In the genomic region with DNA sequence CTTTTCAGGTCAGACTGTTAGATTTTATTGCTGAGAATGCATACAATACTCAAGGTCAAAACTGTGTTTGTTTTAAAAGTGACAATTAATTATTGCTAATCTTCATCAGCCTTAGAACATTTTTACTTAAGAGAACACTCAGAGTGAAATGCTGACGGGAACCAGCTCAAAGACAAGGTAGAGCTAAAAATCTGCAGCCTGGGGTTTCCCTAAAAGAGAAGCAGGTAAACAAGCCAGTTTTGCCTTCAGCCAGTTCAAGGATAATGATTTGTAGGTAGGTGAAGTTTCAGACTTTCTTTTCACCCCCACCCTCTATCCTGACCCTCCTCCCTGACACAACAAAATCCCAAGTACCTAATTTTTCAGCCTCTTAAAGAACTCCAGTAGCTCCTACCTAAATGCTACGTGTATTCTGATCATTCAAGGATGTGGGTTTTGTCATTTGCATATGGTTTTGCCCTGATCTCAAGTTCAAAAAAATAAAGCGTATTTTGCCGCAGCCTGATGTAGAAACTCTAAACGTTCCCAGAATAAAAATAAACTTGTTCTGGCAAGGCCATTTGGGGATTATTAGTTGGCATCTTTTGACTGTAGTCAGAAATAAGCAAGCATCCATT, we compare ENCODE assay signal across 1 cellular context.
TF ChIP-seq lines count a peak whose summit lies in the region.

No MANE protein-coding gene starts in this region.

TF ChIP-seq in WTC11, 78 proteins besides CTCF, POLR2A, EP300 and RAD21 (continued from another document):
- no peak for TF ChIP-seq PREB (CRISPR knock-in tag; IDR thresholded peaks at IDR 0.05; ENCODE audit: borderline replicate concordance)
- TF ChIP-seq NFE2L1 (CRISPR knock-in tag; IDR thresholded peaks at IDR 0.05) = no peak
- no peak for TF ChIP-seq ATF2 (CRISPR knock-in tag; IDR thresholded peaks at IDR 0.05; ENCODE audit: borderline replicate concordance, low read depth)
- TF ChIP-seq, protein P1, sequence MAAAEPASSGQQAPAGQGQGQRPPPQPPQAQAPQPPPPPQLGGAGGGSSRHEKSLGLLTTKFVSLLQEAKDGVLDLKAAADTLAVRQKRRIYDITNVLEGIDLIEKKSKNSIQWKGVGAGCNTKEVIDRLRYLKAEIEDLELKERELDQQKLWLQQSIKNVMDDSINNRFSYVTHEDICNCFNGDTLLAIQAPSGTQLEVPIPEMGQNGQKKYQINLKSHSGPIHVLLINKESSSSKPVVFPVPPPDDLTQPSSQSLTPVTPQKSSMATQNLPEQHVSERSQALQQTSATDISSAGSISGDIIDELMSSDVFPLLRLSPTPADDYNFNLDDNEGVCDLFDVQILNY (CRISPR knock-in tag; IDR thresholded peaks at IDR 0.05) = no peak
- no peak for TF ChIP-seq CBFB (CRISPR knock-in tag; IDR thresholded peaks at IDR 0.05; ENCODE audit: low read depth)
- no peak for TF ChIP-seq STAT6 (CRISPR knock-in tag; conservative IDR thresholded peaks at IDR 0.05; ENCODE audit: low read depth)
- no peak for TF ChIP-seq SP1 (CRISPR knock-in tag; conservative IDR thresholded peaks at IDR 0.05)
- no peak for TF ChIP-seq TCF7 (CRISPR knock-in tag; IDR thresholded peaks at IDR 0.05; ENCODE audit: low read depth)
- TF ChIP-seq TEAD4 (CRISPR knock-in tag; IDR thresholded peaks at IDR 0.05) = no peak
- TF ChIP-seq ATF1 (CRISPR knock-in tag; IDR thresholded peaks at IDR 0.05) = no peak
- TF ChIP-seq TEAD1 (CRISPR knock-in tag; IDR thresholded peaks at IDR 0.05) = no peak
- no peak for TF ChIP-seq USF1 (CRISPR knock-in tag; IDR thresholded peaks at IDR 0.05)
- no peak for TF ChIP-seq NR1H2 (CRISPR knock-in tag; IDR thresholded peaks at IDR 0.05)
TF ChIP-seq in WTC11: peak in this region for 0.
